ENCODE assay signal across 27 cellular contexts in the genomic region with DNA sequence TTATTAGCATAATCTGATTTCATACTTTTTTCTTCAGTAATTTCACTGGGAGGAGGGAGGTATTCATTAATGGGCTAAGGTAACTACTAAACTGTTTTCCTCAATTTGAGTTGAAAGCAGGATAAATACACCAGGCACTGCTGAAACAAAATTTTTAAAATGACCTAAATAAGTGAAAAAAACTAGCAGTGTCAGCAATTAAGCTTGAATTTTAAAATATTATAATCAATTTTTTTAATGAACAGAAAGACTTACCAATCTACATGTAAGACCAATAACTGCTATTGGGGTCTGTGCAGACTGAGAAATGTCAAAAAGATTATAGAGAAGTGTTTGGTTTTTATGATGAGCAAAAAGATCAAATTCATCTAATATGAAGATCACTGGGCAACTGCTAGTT.
"Had no signal": no experiment of that assay in that cellular context is flagged by ENCODE, and none has a peak within 500 bp of the region (broad histone marks: within the 10 kb centered on the region; RNA-seq: fewer than 3 reads in every experiment).

No MANE protein-coding gene starts in this region.

- H3K9me3 ChIP-seq: esophagus squamous epithelium, gastrocnemius medialis, heart left ventricle, left lung, lower lobe of right lung, mucosa of descending colon had no signal

- H3K4me1 Mint-ChIP-seq: endodermal cell, immature natural killer cell, mesothelial cell of epicardium, naive B cell had no signal

- H3K4me3 Mint-ChIP-seq: effector memory CD8-positive, alpha-beta T cell; endodermal cell; immature natural killer cell; mesothelial cell of epicardium; naive B cell had no signal

- H3K4me2 ChIP-seq: hepatocyte had no signal

- H3K27ac Mint-ChIP-seq: effector memory CD8-positive, alpha-beta T cell; endodermal cell; immature natural killer cell; mesothelial cell of epicardium; naive B cell had no signal

- H3K4me1 ChIP-seq: esophagus squamous epithelium, gastrocnemius medialis, heart left ventricle, left lung, lower lobe of right lung had no signal

- FAIRE-seq: colon, endometrium, keratinocyte had no signal

- H3K4me3 ChIP-seq: coronary artery, esophagus squamous epithelium, gastrocnemius medialis, heart left ventricle, hepatocyte, left lung, lower lobe of right lung, mucosa of descending colon had no signal

- H3K27ac ChIP-seq: coronary artery, epithelial cell of prostate, esophagus squamous epithelium, gastrocnemius medialis, heart left ventricle, hepatocyte, left lung, lower lobe of right lung had no signal

- ATAC-seq: effector memory CD8-positive, alpha-beta T cell; esophagus mucosa; gastrocnemius medialis; heart left ventricle; left cardiac atrium; left lung; left ventricle myocardium superior; lower lobe of right lung; mucosa of descending colon had no signal

- H3K9me3 Mint-ChIP-seq: effector memory CD8-positive, alpha-beta T cell; endodermal cell; immature natural killer cell; naive B cell had no signal

- H2AFZ ChIP-seq: hepatocyte had no signal

- DNase-seq: dermis blood vessel endothelial cell; effector CD8-positive, alpha-beta T cell; effector memory CD8-positive, alpha-beta T cell; endodermal cell; erythroblast; esophagus squamous epithelium; foreskin fibroblast; foreskin melanocyte; gastrocnemius medialis; hypothalamus; immature natural killer cell; left cardiac atrium; left lung; left ventricle myocardium superior; lower lobe of right lung; mesenchymal stem cell; mucosa of descending colon; naive B cell had no signal

- H3K27me3 Mint-ChIP-seq: effector memory CD8-positive, alpha-beta T cell; naive B cell had no signal

- H3K27me3 ChIP-seq: esophagus squamous epithelium, gastrocnemius medialis, heart left ventricle, hepatocyte, left lung had no signal
